13 cellular contexts compared by ENCODE assay signal in the genomic region with DNA sequence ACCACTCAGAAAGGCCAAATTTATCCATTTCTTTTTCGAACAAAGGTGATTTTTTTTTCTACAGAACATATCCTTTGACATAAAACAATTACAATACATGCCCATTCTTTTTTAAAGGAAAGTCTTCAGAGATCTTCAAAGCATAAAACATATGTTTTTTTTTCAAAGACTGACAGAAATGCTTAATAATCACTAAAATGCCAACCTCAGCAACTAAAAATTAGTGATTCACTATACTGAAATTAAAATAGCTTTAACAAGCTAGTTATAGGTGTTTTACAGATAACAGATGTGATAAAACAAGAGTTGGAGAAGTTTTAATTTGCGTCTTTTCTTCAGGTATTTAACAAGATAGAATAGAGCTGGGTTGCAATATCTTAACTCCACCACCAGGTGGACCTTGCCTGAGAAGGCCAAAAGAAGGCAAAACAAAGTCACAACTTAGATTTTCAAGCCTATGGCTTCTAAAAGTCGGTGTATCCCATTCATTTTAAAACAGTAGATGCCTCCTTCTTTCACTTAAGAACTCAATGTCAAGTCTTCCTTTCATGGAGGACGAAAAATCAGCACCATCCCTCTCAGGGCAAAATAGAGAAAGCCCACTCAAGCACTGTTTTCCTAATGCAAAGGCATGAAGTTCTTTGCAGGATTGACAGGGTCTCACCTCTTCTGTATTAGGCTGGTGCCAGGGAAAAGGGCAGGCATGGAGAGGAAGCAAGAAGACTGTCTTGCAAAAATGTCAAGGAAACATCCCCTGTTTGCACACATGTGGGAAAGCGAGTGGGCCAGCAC. TPM values are rescaled to one million over a fixed set of nuclear protein-coding genes. Genes with fewer than 3 reads are reported as not detected.
DNase-seq lines count a peak whose midpoint lies in the region; ATAC-seq and TF ChIP-seq lines count a peak whose summit lies in the region.
"Had no signal": no experiment of that assay in that cellular context is flagged by ENCODE, and none has a peak within 500 bp of the region (broad histone marks: within the 10 kb centered on the region; RNA-seq: fewer than 3 reads in every experiment).

No MANE protein-coding gene starts in this region.

- no peaks in the 10 kb centered on the region for H3K27me3 Mint-ChIP-seq in activated T-cell treated with anti-CD3 and anti-CD28 coated beads, Interleukin-2, amount 50 U/mL, for 72 hours (ENCODE audit: low read depth)
- H3K27me3 Mint-ChIP-seq: brain had no signal

- no peaks in the 10 kb centered on the region for H3K4me1 Mint-ChIP-seq in activated T-cell treated with anti-CD3 and anti-CD28 coated beads, Interleukin-2, amount 50 U/mL, for 72 hours (ENCODE audit: low read depth)

- H3K9me3 ChIP-seq in cardiac muscle cell (ENCODE audit: low read depth): no peaks in the 10 kb centered on the region
- no peaks in the 10 kb centered on the region for H3K9me3 ChIP-seq in transverse colon
- H3K9me3 ChIP-seq: thyroid gland had no signal

- WGBS in transverse colon (ENCODE audit: low coverage in 1 of 2), 2 donors: 70 to 72% methylated on average over 5 of the region's 5 CpGs

- in situ Hi-C loops in transverse colon (cut with MboI; ENCODE audit: low pct_ligation_motif_present in 1 of 4, low pct_unique_long_range_greater_than_20kb in 1 of 4, low sequenced_read_pairs in 3 of 4): no loop called here

- H3K27ac ChIP-seq in cardiac muscle cell (no peak overlapping the region), foreskin keratinocyte (no peak overlapping the region), transverse colon (no peak overlapping the region)
- H3K27ac ChIP-seq: thyroid gland had no signal

- no peak for TF ChIP-seq POLR2A in transverse colon (IDR thresholded peaks at IDR 0.05)

- ATAC-seq in left ventricle myocardium superior: no peak
- ATAC-seq in foreskin keratinocyte: no peak
- ATAC-seq in activated T-cell treated with anti-CD3 and anti-CD28 coated beads, Interleukin-2, amount 50 U/mL, for 72 hours (replicated peaks in 1 of 2): no peak
- no peak for ATAC-seq in GM21717 (IDR thresholded peaks at IDR 0.05; ENCODE audit: unreplicated experiment)
- ATAC-seq: Right ventricle myocardium inferior had no signal

- H3K36me3 ChIP-seq in cardiac muscle cell (no peaks in the 10 kb centered on the region), transverse colon (no peaks in the 10 kb centered on the region)
- H3K36me3 ChIP-seq: thyroid gland had no signal

- H3K4me3 ChIP-seq in cardiac muscle cell: no peak overlapping the region
- H3K4me3 ChIP-seq in transverse colon: no peak overlapping the region
- H3K4me3 ChIP-seq: thyroid gland had no signal

- no peak for TF ChIP-seq EP300 in transverse colon (IDR thresholded peaks at IDR 0.05; ENCODE audit: low read depth)

- H3K27me3 ChIP-seq in cardiac muscle cell: no peaks in the 10 kb centered on the region
- H3K27me3 ChIP-seq in foreskin keratinocyte: no peaks in the 10 kb centered on the region
- no peaks in the 10 kb centered on the region for H3K27me3 ChIP-seq in transverse colon
- H3K27me3 ChIP-seq: thyroid gland had no signal

- H3K9me3 Mint-ChIP-seq in activated T-cell treated with anti-CD3 and anti-CD28 coated beads, Interleukin-2, amount 50 U/mL, for 72 hours: no peaks in the 10 kb centered on the region

- H3K36me3 Mint-ChIP-seq in activated T-cell treated with anti-CD3 and anti-CD28 coated beads, Interleukin-2, amount 50 U/mL, for 72 hours (ENCODE audit: insufficient read depth in 2 of 2): no peaks in the 10 kb centered on the region
- H3K36me3 Mint-ChIP-seq: brain had no signal

- intact Hi-C loops in left ventricle myocardium superior (cut with micrococcal nuclease): no loop called here
- intact Hi-C loops in transverse colon (cut with DNase I; ENCODE audit: low total_unique reads): no loop called here

- H3K4me3 Mint-ChIP-seq in activated T-cell treated with anti-CD3 and anti-CD28 coated beads, Interleukin-2, amount 50 U/mL, for 72 hours: no peak overlapping the region
- H3K4me3 Mint-ChIP-seq: brain had no signal

- TF ChIP-seq CTCF in cardiac muscle cell (IDR thresholded peaks at IDR 0.05; ENCODE audit: low read depth, low read length) (peak; percentile 51), foreskin keratinocyte (conservative IDR thresholded peaks at IDR 0.05) (peak; percentile 65), transverse colon (IDR thresholded peaks at IDR 0.05) (peak; percentile 35 to 52 (median 44))

- H3K27ac Mint-ChIP-seq in activated T-cell treated with anti-CD3 and anti-CD28 coated beads, Interleukin-2, amount 50 U/mL, for 72 hours: no peak overlapping the region

- no peaks in the 10 kb centered on the region for H3K4me1 ChIP-seq in cardiac muscle cell (ENCODE audit: low read depth)
- H3K4me1 ChIP-seq in foreskin keratinocyte: no peaks in the 10 kb centered on the region
- H3K4me1 ChIP-seq in transverse colon: no peaks in the 10 kb centered on the region
- H3K4me1 ChIP-seq: thyroid gland had no signal

- peak in 1 of 2 donors; percentile 16 for DNase-seq in cardiac muscle cell (ENCODE audit: low read depth in 1 of 2, low spot score in 1 of 2)
- DNase-seq in left ventricle myocardium superior: no peak
- DNase-seq in RPMI7951 (ENCODE audit: low read depth): peak; percentile 16
- no peak for DNase-seq in foreskin keratinocyte
- DNase-seq in transverse colon: no peak
- no peak for DNase-seq in activated T-cell treated with anti-CD3 and anti-CD28 coated beads, Interleukin-2, amount 50 U/mL, for 72 hours
- no peak for DNase-seq in NCI-H1092 (lab: John Stamatoyannopoulos, UW)
- DNase-seq: thyroid gland had no signal

RNA-seq across cellular contexts. Expression of a gene that starts 31.1 kb away (rescaled TPM):
- total RNA-seq in cardiac muscle cell (0.04 TPM in 1 of 2 replicates, not detected in the other), left ventricle myocardium superior (not detected), foreskin keratinocyte (not detected in 2 replicates), transverse colon (10 to 100 TPM in 1 of 4 donors, 1 to 10 TPM in 2, not detected in 1; 1.1 to 31.0 (median 2.5) TPM)
- polyA plus RNA-seq in cardiac muscle cell (0.38 and 0.56 TPM in 2 replicates), foreskin keratinocyte (not detected in 2 replicates)
- not detected in 2 replicates for total RNA-seq in RPMI7951 (2014; rRNA removed; shearing (Covaris generic))
- not detected for total RNA-seq in activated T-cell treated with anti-CD3 and anti-CD28 coated beads, Interleukin-2, amount 50 U/mL, for 72 hours
- total RNA-seq: Daoy, pulmonary artery endothelial cell, Right ventricle myocardium inferior had no signal
